1 cellular context compared by ENCODE assay signal in genomic region chr4:2915789-2916188, GRCh38.
TF ChIP-seq lines count a peak whose summit lies in the region.

No MANE protein-coding gene starts in this region.

TF ChIP-seq in HepG2, 621 proteins besides CTCF, POLR2A, EP300 and RAD21:
- TF ChIP-seq IRF2 (CRISPR knock-in tag; IDR thresholded peaks at IDR 0.05) (no peak), CCDC6 (CRISPR knock-in tag; IDR thresholded peaks at IDR 0.05) (no peak), YEATS2 (CRISPR knock-in tag; IDR thresholded peaks at IDR 0.05; ENCODE audit: borderline replicate concordance) (no peak), ZNF513 (CRISPR knock-in tag; conservative IDR thresholded peaks at IDR 0.05) (no peak)
